ENCODE assay signal across 9 cellular contexts in the genomic region with DNA sequence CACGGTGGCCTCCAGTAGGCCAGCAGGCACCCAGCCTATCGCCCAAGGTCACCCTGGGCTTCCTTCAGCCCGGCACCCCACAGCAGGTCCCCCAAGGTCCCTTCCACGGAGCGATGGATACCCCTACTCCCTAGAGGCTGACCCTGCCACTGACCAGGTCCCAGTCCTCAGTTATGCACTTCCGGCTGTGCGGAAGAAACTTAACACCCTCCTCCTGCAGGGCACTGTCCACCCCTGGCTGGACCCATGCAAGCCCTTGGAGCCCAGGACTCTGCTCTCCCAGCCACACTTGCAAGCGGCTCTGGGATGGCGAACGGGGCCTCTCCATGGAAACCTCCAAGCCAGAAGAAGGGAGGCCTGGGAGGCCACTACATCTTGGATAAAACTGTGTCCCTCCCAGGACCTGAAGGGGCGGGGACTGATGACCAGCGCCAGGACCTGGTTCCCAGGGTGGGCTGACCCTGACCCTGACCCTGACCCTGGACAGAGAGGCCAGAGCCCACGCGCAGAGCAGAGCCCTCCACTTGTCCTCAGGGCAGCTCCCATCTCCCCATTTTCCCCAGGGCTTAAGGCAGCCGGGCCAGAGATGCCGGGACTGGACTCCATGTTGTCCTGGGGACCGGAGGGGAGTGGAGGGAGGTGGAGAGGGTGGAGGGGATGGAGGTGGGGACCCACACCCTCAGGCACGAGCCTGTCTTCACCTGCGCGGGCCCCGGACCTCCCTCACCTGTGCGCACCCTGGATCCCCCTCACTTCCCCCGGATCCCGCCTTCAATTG. TPM values are rescaled to one million over a fixed set of nuclear protein-coding genes. Genes with fewer than 3 reads are reported as not detected.
A peak's percentile ranks its signal among the peaks of the same experiment; 100 is the strongest.
DNase-seq lines count a peak whose midpoint lies in the region; ATAC-seq and TF ChIP-seq lines count a peak whose summit lies in the region.
"Had no signal": no experiment of that assay in that cellular context is flagged by ENCODE, and none has a peak within 500 bp of the region (broad histone marks: within the 10 kb centered on the region; RNA-seq: fewer than 3 reads in every experiment).

No MANE protein-coding gene starts in this region.

- no peaks in the 10 kb centered on the region for H3K36me3 ChIP-seq in A673 (ENCODE audit: insufficient read depth, low read length, poor library complexity, severe bottlenecking)
- H3K36me3 ChIP-seq in mammary epithelial cell (ENCODE audit: insufficient read depth, low read length) = no peaks in the 10 kb centered on the region
- H3K36me3 ChIP-seq in mucosa of descending colon (ENCODE audit: low read depth) = peaks cover 3% of the 10 kb centered on the region

- in situ Hi-C loops in mammary epithelial cell (cut with MboI; ENCODE audit: low sequenced_read_pairs in 2 of 2) = no loop called here

- H3K4me3 ChIP-seq in A673 (ENCODE audit: low read depth, low read length, poor library complexity, severe bottlenecking) = peak overlapping the region; percentile 98
- H3K4me3 ChIP-seq in mammary epithelial cell (replicated peaks in 1 of 3; ENCODE audit: insufficient read depth in 1 of 3, low read depth in 2 of 3, low read length in 3 of 3) = peak overlapping the region; percentile 79 to 84 (median 83)
- H3K4me3 ChIP-seq in mucosa of descending colon = peak overlapping the region; percentile 38

- peaks cover 15% of the 10 kb centered on the region for H3K79me2 ChIP-seq in mammary epithelial cell (ENCODE audit: insufficient read depth, low read length)

- BruUV-seq in A673 (replicated peaks; lab: Mats Ljungman, UMichigan) (no TSS peak), mammary epithelial cell (replicated peaks; lab: Mats Ljungman, UMichigan) (no TSS peak)

- H3K4me2 ChIP-seq in mammary epithelial cell (ENCODE audit: insufficient read depth, low read depth, low read length) = peak overlapping the region; percentile 99

- H4K20me1 ChIP-seq in mammary epithelial cell (ENCODE audit: insufficient read depth, low read length) = no peaks in the 10 kb centered on the region

- H3K9me3 ChIP-seq in A673 (ENCODE audit: low read depth, low read length, poor library complexity, severe bottlenecking) = peaks cover 4% of the 10 kb centered on the region
- H3K9me3 ChIP-seq in mammary epithelial cell (replicated peaks; ENCODE audit: insufficient read depth, low read length) = no peaks in the 10 kb centered on the region
- no peaks in the 10 kb centered on the region for H3K9me3 ChIP-seq in mucosa of descending colon

- peak overlapping the region; percentile 25 for H3K9ac ChIP-seq in mammary epithelial cell (ENCODE audit: insufficient read depth, low read length)

- 20% methylated on average over 9 of the region's 24 CpGs for WGBS in mammary epithelial cell (ENCODE audit: low coverage, missing lambda C conversion rate)

- DNase-seq in A673 (ENCODE audit: low spot score) (no peak), mammary epithelial cell (no peak), mucosa of descending colon (peak in 1 of 3 donors; percentile 25), foreskin melanocyte (no peak), cortex of kidney (lab: John Stamatoyannopoulos, UW) (no peak), D341Med (ENCODE audit: low spot score) (no peak)
- no peak for DNase-seq in stimulated activated CD4-positive, alpha-beta T cell treated with anti-CD3 and anti-CD28 coated beads, Interleukin-2, amount 100 ng/mL, for 24 hours

- intact Hi-C loops in A673 (cut with micrococcal nuclease; ENCODE audit: unreplicated experiment) (no loop called here), mammary epithelial cell (cut with micrococcal nuclease) (loop anchor here (1.0 to 10.0 kb wide), 2 partner anchors 18 to 197 kb away; no protein-coding TSS in a partner anchor), mucosa of descending colon (cut with DNase I, micrococcal nuclease) (no loop called here)

- peaks cover 10% of the 10 kb centered on the region for H3K4me1 ChIP-seq in A673 (ENCODE audit: insufficient read depth, low read length, poor library complexity, severe bottlenecking)
- peaks cover 27% of the 10 kb centered on the region for H3K4me1 ChIP-seq in mammary epithelial cell (ENCODE audit: insufficient read depth, low read length)
- peaks cover 17% of the 10 kb centered on the region for H3K4me1 ChIP-seq in mucosa of descending colon (ENCODE audit: low read depth)

- TF ChIP-seq CTCF in A673 (conservative IDR thresholded peaks at IDR 0.05; ENCODE audit: low read depth, low read length) (no peak), mammary epithelial cell (conservative IDR thresholded peaks at IDR 0.05 in 1 of 2, IDR thresholded peaks at IDR 0.05 in 1 of 2; ENCODE audit: extremely low read depth in 1 of 2, insufficient read depth in 1 of 2, low read depth in 1 of 2, low read length in 2 of 2) (no peak), mucosa of descending colon (IDR thresholded peaks at IDR 0.05) (no peak)

- CTCF ChIA-PET in A673 (lab: Charles Lee) = interaction anchor here (1.2 kb wide), 2 partner anchors 14 to 17 kb away, joined by 3 read pairs; partner anchors contain the start of genes NDUFAF8 and TEPSIN
- CTCF ChIA-PET in mammary epithelial cell (lab: Charles Lee; ENCODE audit: low non-redundant PET) = interaction anchor here (0.7 kb wide), 1 partner anchor 208 kb away, joined by 7 read pairs; no protein-coding TSS in a partner anchor

- H2AFZ ChIP-seq in mammary epithelial cell (ENCODE audit: low read depth, low read length) = peak overlapping the region; percentile 92

- ATAC-seq in HG03135 (IDR thresholded peaks at IDR 0.05; ENCODE audit: unreplicated experiment) (peak; percentile 4), mucosa of descending colon (no peak)

- H3K27me3 ChIP-seq in A673 (replicated peaks; ENCODE audit: insufficient read depth, low read depth, low read length, poor library complexity) (no peaks in the 10 kb centered on the region), mammary epithelial cell (ENCODE audit: insufficient read depth, low read length) (no peaks in the 10 kb centered on the region)

- dilution Hi-C loops in mammary epithelial cell (cut with HindIII; ENCODE audit: low sequenced_read_pairs) = loop anchor here (10.0 kb wide), 1 partner anchor 63 kb away; no protein-coding TSS in a partner anchor

- peak overlapping the region; percentile 79 for H3K27ac ChIP-seq in A673 (ENCODE audit: low read depth, low read length, poor library complexity, severe bottlenecking)
- H3K27ac ChIP-seq in mammary epithelial cell (ENCODE audit: insufficient read depth, low read depth, low read length) = peak overlapping the region; percentile 31

- POLR2A ChIA-PET in A673 (lab: Charles Lee; ENCODE audit: low non-redundant PET) = interaction anchor here (0.6 kb wide), 2 partner anchors 197 to 704 kb away, joined by 3 to 5 read pairs; no protein-coding TSS in a partner anchor

RNA-seq across cellular contexts. Expression of gene CEP131, which starts 0.7 kb away (rescaled TPM):
- 27.1 and 36.3 TPM in 2 replicates for total RNA-seq in A673 (2021)
- total RNA-seq in mammary epithelial cell = 10 to 100 TPM in 1 of 2 donors, 1 to 10 TPM in 1; 8.7 to 13.1 TPM
- polyA plus RNA-seq in mammary epithelial cell = 6.1 TPM
- polyA minus RNA-seq in mammary epithelial cell = 1.5 TPM
- total RNA-seq in mucosa of descending colon = 1 to 10 TPM; 5.7 to 9.3 (median 8.7) TPM

RNA-seq across cellular contexts. Expression of gene TEPSIN, which starts 16.8 kb away (rescaled TPM):
- total RNA-seq in A673 (2021) = 33.6 and 36.1 TPM in 2 replicates
- 10 to 100 TPM; 15.7 to 25.7 TPM for total RNA-seq in mammary epithelial cell
- polyA plus RNA-seq in mammary epithelial cell = 10.3 TPM
- 3.9 TPM for polyA minus RNA-seq in mammary epithelial cell
- 10 to 100 TPM; 37.4 to 60.2 (median 50.0) TPM for total RNA-seq in mucosa of descending colon

RNA-seq across cellular contexts. Expression of gene NDUFAF8, which starts 17.1 kb away (rescaled TPM):
- total RNA-seq in A673 (2021) (58.6 and 64.9 TPM in 2 replicates), mammary epithelial cell (10 to 100 TPM; 14.7 to 98.1 TPM), mucosa of descending colon (10 to 100 TPM; 24.5 to 31.6 (median 31.2) TPM)
- polyA plus RNA-seq in mammary epithelial cell = 112 TPM
- polyA minus RNA-seq in mammary epithelial cell = 69.0 TPM

RNA-seq across cellular contexts. Expression of gene AATK, which starts 56.0 kb away (rescaled TPM):
- 0.90 and 1.4 TPM in 2 replicates for total RNA-seq in A673 (2021)
- total RNA-seq in mammary epithelial cell = 1 to 10 TPM in 1 of 2 donors, under 1 TPM in 1; 0.73 to 2.0 TPM
- polyA plus RNA-seq in mammary epithelial cell = 0.29 TPM
- not detected for polyA minus RNA-seq in mammary epithelial cell
- total RNA-seq in mucosa of descending colon = 10 to 100 TPM in 2 of 3 donors, 1 to 10 TPM in 1; 9.9 to 23.8 (median 15.6) TPM

RNA-seq across cellular contexts. Expression of gene PVALEF, which starts 56.7 kb away (rescaled TPM):
- total RNA-seq in A673 (2021) (not detected in 2 replicates), mammary epithelial cell (not detected), mucosa of descending colon (not detected)
- polyA plus RNA-seq in mammary epithelial cell = not detected
- polyA minus RNA-seq in mammary epithelial cell = not detected
- polyA plus RNA-seq: adipose tissue had no signal

Comparison
In these comparisons a context has a peak if more than half of its experiments do, and no peak if none do; other contexts are left out.
1. H3K4me3 ChIP-seq: peak in every context shown above with its lines; median percentile 98 in A673; 83 in mammary epithelial cell; 38 in mucosa of descending colon.